Comparison of ENCODE assay signal across 1 cellular context in genomic region chr1:39081266-39082139, GRCh38.
TF ChIP-seq lines count a peak whose summit lies in the region.

No MANE protein-coding gene starts in this region.

TF ChIP-seq in K562, 482 proteins besides CTCF, POLR2A, EP300 and RAD21 (continued from another document):
- TF ChIP-seq ESRRA (IDR thresholded peaks at IDR 0.05; ENCODE audit: borderline replicate concordance, low read depth) (no peak), GTF2A2 (tag; IDR thresholded peaks at IDR 0.05) (no peak)
